1 cellular context compared by ENCODE assay signal in the genomic region with DNA sequence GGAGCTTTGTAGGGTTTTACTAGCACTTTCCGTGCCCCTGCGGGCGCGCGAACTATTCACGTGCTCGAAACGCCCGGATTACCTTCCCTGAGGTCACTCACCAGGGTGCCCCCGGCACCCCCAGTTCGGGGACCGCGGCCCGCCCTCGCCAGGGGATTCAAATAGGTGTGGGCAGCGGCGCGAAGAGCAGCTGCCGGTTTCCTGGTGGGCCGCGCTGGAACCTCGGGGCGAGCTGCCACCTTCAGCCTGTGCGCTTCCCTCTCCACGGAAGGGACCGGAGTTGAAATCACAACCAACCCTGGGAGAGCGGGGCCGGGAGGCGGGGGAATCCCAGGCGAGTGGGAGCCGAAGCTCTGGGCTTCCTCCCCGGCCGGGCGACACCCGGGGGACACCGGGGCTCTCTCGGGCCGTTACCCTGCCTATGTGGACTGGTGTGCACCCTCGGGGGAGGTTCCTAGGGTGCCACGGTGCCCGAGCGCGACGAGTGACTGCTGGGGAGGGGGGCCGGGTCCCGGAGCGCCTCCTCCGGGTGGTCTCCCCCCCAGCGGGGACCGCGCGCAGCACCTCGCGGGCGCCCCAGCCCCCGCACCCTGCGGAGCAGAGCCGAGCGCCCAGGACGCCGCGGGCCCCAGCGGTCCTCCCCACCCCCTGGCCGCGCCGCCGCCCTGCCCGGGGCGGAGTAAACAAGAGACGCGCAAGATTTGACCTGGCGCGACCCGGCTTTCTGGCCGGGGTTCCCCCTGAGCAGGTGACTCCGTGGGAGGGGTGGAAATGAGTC.
TF ChIP-seq lines count a peak whose summit lies in the region.

No MANE protein-coding gene starts in this region.

TF ChIP-seq in HEK293, 187 proteins besides CTCF, POLR2A, EP300 and RAD21 (continued from another document):
- TF ChIP-seq, protein P1, sequence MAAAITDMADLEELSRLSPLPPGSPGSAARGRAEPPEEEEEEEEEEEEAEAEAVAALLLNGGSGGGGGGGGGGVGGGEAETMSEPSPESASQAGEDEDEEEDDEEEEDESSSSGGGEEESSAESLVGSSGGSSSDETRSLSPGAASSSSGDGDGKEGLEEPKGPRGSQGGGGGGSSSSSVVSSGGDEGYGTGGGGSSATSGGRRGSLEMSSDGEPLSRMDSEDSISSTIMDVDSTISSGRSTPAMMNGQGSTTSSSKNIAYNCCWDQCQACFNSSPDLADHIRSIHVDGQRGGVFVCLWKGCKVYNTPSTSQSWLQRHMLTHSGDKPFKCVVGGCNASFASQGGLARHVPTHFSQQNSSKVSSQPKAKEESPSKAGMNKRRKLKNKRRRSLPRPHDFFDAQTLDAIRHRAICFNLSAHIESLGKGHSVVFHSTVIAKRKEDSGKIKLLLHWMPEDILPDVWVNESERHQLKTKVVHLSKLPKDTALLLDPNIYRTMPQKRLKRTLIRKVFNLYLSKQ (tag by site-specific recombination; IDR thresholded peaks at IDR 0.05; ENCODE audit: borderline replicate concordance), result no peak
- TF ChIP-seq ZNF513 (tag by site-specific recombination; IDR thresholded peaks at IDR 0.05) (no peak), MYNN (tag by site-specific recombination; IDR thresholded peaks at IDR 0.05; ENCODE audit: borderline replicate concordance) (no peak), ZNF423 (tag by site-specific recombination; IDR thresholded peaks at IDR 0.05) (peak; percentile 86; the same call in 1 of the 2 replicates), ZNF48 (tag by site-specific recombination; IDR thresholded peaks at IDR 0.05) (no peak), ZNF2 (tag by site-specific recombination; IDR thresholded peaks at IDR 0.05) (peak; percentile 35; the same call in 1 of the 2 replicates), GLIS1 (tag by site-specific recombination; IDR thresholded peaks at IDR 0.05) (peak; percentile 80), ZEB2 (tag by site-specific recombination; IDR thresholded peaks at IDR 0.05) (peak; percentile 12), ZNF843 (tag by site-specific recombination; IDR thresholded peaks at IDR 0.05) (no peak), ZNF449 (tag by site-specific recombination; IDR thresholded peaks at IDR 0.05) (no peak; the same call in 1 of the 2 replicates), KLF7 (tag by site-specific recombination; IDR thresholded peaks at IDR 0.05; ENCODE audit: borderline replicate concordance) (0 out of 2 replicates have a peak, but pooled peaks have one; percentile 20), ZNF600 (tag by site-specific recombination; IDR thresholded peaks at IDR 0.05) (0 out of 2 replicates have a peak, but pooled peaks have one; percentile 10), ZNF629 (tag by site-specific recombination; IDR thresholded peaks at IDR 0.05) (peak; percentile 31; the same call in 1 of the 2 replicates), ZNF785 (tag by site-specific recombination; IDR thresholded peaks at IDR 0.05) (no peak), ZNF121 (tag by site-specific recombination; IDR thresholded peaks at IDR 0.05) (no peak), SCRT1 (tag by site-specific recombination; IDR thresholded peaks at IDR 0.05; ENCODE audit: borderline replicate concordance) (no peak), ZNF366 (tag by site-specific recombination; conservative IDR thresholded peaks at IDR 0.05) (no peak), ZBTB17 (tag by site-specific recombination; IDR thresholded peaks at IDR 0.05) (no peak), ZNF362 (tag by site-specific recombination; IDR thresholded peaks at IDR 0.05) (no peak), ZNF837 (tag by site-specific recombination; IDR thresholded peaks at IDR 0.05) (no peak)
- TF ChIP-seq, protein P2, sequence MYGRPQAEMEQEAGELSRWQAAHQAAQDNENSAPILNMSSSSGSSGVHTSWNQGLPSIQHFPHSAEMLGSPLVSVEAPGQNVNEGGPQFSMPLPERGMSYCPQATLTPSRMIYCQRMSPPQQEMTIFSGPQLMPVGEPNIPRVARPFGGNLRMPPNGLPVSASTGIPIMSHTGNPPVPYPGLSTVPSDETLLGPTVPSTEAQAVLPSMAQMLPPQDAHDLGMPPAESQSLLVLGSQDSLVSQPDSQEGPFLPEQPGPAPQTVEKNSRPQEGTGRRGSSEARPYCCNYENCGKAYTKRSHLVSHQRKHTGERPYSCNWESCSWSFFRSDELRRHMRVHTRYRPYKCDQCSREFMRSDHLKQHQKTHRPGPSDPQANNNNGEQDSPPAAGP (tag by site-specific recombination; IDR thresholded peaks at IDR 0.05), result peak; percentile 53; the same call in 1 of the 2 replicates
- TF ChIP-seq, protein P3, sequence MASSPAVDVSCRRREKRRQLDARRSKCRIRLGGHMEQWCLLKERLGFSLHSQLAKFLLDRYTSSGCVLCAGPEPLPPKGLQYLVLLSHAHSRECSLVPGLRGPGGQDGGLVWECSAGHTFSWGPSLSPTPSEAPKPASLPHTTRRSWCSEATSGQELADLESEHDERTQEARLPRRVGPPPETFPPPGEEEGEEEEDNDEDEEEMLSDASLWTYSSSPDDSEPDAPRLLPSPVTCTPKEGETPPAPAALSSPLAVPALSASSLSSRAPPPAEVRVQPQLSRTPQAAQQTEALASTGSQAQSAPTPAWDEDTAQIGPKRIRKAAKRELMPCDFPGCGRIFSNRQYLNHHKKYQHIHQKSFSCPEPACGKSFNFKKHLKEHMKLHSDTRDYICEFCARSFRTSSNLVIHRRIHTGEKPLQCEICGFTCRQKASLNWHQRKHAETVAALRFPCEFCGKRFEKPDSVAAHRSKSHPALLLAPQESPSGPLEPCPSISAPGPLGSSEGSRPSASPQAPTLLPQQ (tag by site-specific recombination; IDR thresholded peaks at IDR 0.05), result 0 out of 2 replicates have a peak, but pooled peaks have one; percentile 8
- TF ChIP-seq, protein P4, sequence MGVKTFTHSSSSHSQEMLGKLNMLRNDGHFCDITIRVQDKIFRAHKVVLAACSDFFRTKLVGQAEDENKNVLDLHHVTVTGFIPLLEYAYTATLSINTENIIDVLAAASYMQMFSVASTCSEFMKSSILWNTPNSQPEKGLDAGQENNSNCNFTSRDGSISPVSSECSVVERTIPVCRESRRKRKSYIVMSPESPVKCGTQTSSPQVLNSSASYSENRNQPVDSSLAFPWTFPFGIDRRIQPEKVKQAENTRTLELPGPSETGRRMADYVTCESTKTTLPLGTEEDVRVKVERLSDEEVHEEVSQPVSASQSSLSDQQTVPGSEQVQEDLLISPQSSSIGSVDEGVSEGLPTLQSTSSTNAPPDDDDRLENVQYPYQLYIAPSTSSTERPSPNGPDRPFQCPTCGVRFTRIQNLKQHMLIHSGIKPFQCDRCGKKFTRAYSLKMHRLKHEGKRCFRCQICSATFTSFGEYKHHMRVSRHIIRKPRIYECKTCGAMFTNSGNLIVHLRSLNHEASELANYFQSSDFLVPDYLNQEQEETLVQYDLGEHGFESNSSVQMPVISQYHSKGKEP (tag by site-specific recombination; IDR thresholded peaks at IDR 0.05), result no peak
- TF ChIP-seq, protein P5, sequence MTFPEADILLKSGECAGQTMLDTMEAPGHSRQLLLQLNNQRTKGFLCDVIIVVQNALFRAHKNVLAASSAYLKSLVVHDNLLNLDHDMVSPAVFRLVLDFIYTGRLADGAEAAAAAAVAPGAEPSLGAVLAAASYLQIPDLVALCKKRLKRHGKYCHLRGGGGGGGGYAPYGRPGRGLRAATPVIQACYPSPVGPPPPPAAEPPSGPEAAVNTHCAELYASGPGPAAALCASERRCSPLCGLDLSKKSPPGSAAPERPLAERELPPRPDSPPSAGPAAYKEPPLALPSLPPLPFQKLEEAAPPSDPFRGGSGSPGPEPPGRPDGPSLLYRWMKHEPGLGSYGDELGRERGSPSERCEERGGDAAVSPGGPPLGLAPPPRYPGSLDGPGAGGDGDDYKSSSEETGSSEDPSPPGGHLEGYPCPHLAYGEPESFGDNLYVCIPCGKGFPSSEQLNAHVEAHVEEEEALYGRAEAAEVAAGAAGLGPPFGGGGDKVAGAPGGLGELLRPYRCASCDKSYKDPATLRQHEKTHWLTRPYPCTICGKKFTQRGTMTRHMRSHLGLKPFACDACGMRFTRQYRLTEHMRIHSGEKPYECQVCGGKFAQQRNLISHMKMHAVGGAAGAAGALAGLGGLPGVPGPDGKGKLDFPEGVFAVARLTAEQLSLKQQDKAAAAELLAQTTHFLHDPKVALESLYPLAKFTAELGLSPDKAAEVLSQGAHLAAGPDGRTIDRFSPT (tag by site-specific recombination; IDR thresholded peaks at IDR 0.05), result peak; percentile 81
- TF ChIP-seq, protein P6, sequence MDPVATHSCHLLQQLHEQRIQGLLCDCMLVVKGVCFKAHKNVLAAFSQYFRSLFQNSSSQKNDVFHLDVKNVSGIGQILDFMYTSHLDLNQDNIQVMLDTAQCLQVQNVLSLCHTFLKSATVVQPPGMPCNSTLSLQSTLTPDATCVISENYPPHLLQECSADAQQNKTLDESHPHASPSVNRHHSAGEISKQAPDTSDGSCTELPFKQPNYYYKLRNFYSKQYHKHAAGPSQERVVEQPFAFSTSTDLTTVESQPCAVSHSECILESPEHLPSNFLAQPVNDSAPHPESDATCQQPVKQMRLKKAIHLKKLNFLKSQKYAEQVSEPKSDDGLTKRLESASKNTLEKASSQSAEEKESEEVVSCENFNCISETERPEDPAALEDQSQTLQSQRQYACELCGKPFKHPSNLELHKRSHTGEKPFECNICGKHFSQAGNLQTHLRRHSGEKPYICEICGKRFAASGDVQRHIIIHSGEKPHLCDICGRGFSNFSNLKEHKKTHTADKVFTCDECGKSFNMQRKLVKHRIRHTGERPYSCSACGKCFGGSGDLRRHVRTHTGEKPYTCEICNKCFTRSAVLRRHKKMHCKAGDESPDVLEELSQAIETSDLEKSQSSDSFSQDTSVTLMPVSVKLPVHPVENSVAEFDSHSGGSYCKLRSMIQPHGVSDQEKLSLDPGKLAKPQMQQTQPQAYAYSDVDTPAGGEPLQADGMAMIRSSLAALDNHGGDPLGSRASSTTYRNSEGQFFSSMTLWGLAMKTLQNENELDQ (tag by site-specific recombination; IDR thresholded peaks at IDR 0.05; ENCODE audit: low read depth), result no peak
- TF ChIP-seq, protein P7, sequence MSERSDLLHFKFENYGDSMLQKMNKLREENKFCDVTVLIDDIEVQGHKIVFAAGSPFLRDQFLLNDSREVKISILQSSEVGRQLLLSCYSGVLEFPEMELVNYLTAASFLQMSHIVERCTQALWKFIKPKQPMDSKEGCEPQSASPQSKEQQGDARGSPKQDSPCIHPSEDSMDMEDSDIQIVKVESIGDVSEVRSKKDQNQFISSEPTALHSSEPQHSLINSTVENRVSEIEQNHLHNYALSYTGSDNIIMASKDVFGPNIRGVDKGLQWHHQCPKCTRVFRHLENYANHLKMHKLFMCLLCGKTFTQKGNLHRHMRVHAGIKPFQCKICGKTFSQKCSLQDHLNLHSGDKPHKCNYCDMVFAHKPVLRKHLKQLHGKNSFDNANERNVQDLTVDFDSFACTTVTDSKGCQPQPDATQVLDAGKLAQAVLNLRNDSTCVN (tag by site-specific recombination; optimal IDR thresholded peaks at IDR 0.05), result peak; percentile 75
- TF ChIP-seq, protein P8, sequence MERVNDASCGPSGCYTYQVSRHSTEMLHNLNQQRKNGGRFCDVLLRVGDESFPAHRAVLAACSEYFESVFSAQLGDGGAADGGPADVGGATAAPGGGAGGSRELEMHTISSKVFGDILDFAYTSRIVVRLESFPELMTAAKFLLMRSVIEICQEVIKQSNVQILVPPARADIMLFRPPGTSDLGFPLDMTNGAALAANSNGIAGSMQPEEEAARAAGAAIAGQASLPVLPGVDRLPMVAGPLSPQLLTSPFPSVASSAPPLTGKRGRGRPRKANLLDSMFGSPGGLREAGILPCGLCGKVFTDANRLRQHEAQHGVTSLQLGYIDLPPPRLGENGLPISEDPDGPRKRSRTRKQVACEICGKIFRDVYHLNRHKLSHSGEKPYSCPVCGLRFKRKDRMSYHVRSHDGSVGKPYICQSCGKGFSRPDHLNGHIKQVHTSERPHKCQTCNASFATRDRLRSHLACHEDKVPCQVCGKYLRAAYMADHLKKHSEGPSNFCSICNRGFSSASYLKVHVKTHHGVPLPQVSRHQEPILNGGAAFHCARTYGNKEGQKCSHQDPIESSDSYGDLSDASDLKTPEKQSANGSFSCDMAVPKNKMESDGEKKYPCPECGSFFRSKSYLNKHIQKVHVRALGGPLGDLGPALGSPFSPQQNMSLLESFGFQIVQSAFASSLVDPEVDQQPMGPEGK (tag by site-specific recombination; IDR thresholded peaks at IDR 0.05), result peak; percentile 54
